In genomic region chrX:13892856-13893255, GRCh38 we compare ENCODE assay signal across 23 cellular contexts.
A peak's percentile ranks its signal among the peaks of the same experiment; 100 is the strongest.
DNase-seq lines count a peak whose midpoint lies in the region; ATAC-seq and TF ChIP-seq lines count a peak whose summit lies in the region.
"Had no signal": no experiment of that assay in that cellular context is flagged by ENCODE, and none has a peak within 500 bp of the region (broad histone marks: within the 10 kb centered on the region; RNA-seq: fewer than 3 reads in every experiment).

No MANE protein-coding gene starts in this region.

- TF ChIP-seq POLR2A in IMR-90 (IDR thresholded peaks at IDR 0.05; ENCODE audit: low read depth, low read length), result no peak
- TF ChIP-seq POLR2A in prostate gland (IDR thresholded peaks at IDR 0.05), result no peak

- H3K9me2 ChIP-seq in hepatocyte (replicated peaks; ENCODE audit: insufficient read depth), result no peaks in the 10 kb centered on the region

- DNase-seq in IMR-90, result peak; percentile 12
- peak; percentile 17 for DNase-seq in mammary epithelial cell
- peak; percentile 72 for DNase-seq in fibroblast of gingiva (ENCODE audit: low read depth)
- DNase-seq in hepatocyte (ENCODE audit: low spot score), result no peak
- no peak for DNase-seq in GOT3 (lab: John Stamatoyannopoulos, UW)
- DNase-seq in prostate gland (ENCODE audit: low spot score), result no peak
- DNase-seq: AML-193; CD4-positive, alpha-beta T cell; NCI-H1048; NCI-H1417; NCI-H1694; NCI-H2029 treated with DMSO at 0.1 percent for 48 hours; NCI-H446 treated with DMSO at 0.1 percent for 48 hours; NCI-H69; SHP77 treated with DMSO at 0.1 percent for 48 hours had no signal

- no peaks in the 10 kb centered on the region for H4K20me1 ChIP-seq in IMR-90 (ENCODE audit: insufficient read depth, low read length)
- no peaks in the 10 kb centered on the region for H4K20me1 ChIP-seq in mammary epithelial cell (ENCODE audit: insufficient read depth, low read length)
- H4K20me1 ChIP-seq in hepatocyte (ENCODE audit: insufficient read depth, poor library complexity, severe bottlenecking), result no peaks in the 10 kb centered on the region

- H2AK9ac ChIP-seq in IMR-90 (replicated peaks; ENCODE audit: low read depth, low read length, poor library complexity), result no peak overlapping the region

- no peak overlapping the region for H2AK5ac ChIP-seq in IMR-90 (ENCODE audit: low read depth, low read length)

- no peak for ATAC-seq in IMR-90 (ENCODE audit: low read depth)
- ATAC-seq: GM12878, GM23338, HCT116, Panc1 had no signal

- no CpG with 5 or more reads among the region's 3 CpGs for WGBS in IMR-90 (ENCODE audit: extremely low coverage in 2 of 2, insufficient read length in 1 of 2), 2 experiments
- 58% methylated on average over 3 of the region's 3 CpGs for WGBS in mammary epithelial cell (ENCODE audit: low coverage, missing lambda C conversion rate)
- 79% methylated on average over 3 of the region's 3 CpGs for WGBS in hepatocyte (ENCODE audit: low lambda C conversion rate, missing lambda C conversion rate)
- 92% methylated on average over 3 of the region's 3 CpGs for WGBS in prostate gland

- no peak overlapping the region for H3K14ac ChIP-seq in IMR-90 (replicated peaks; ENCODE audit: low read depth, low read length)

- H3K23ac ChIP-seq in IMR-90 (ENCODE audit: low read depth, low read length), result no peak overlapping the region

- H3K4me3 ChIP-seq in IMR-90 (ENCODE audit: insufficient read depth, low read depth, low read length), result no peak overlapping the region
- H3K4me3 ChIP-seq in mammary epithelial cell (replicated peaks in 1 of 3; ENCODE audit: insufficient read depth in 1 of 3, low read depth in 2 of 3, low read length in 3 of 3), result no peak overlapping the region
- H3K4me3 ChIP-seq in hepatocyte, result no peak overlapping the region
- no peak overlapping the region for H3K4me3 ChIP-seq in prostate gland
- H3K4me3 ChIP-seq: BLaER1 treated with 17β-estradiol and CSF1 and Interleukin-3, amounts not matched to agents 10 nM and 100 nM; GM12878; GM23338 had no signal

- in situ Hi-C loops in IMR-90 (cut with MboI; ENCODE audit: low sequenced_read_pairs), result no loop called here
- in situ Hi-C loops in mammary epithelial cell (cut with MboI; ENCODE audit: low sequenced_read_pairs in 2 of 2), result no loop called here

- dilution Hi-C loops in IMR-90 (cut with HindIII; ENCODE audit: low sequenced_read_pairs, unreplicated experiment), result no loop called here
- dilution Hi-C loops in mammary epithelial cell (cut with HindIII; ENCODE audit: low sequenced_read_pairs), result no loop called here

- H2AFZ ChIP-seq in IMR-90 (replicated peaks; ENCODE audit: low read length, poor library complexity), result no peak overlapping the region
- peak overlapping the region; percentile 77 for H2AFZ ChIP-seq in mammary epithelial cell (ENCODE audit: low read depth, low read length)
- no peak overlapping the region for H2AFZ ChIP-seq in hepatocyte
- H2AFZ ChIP-seq: GM23338 had no signal

- no peak overlapping the region for H2BK120ac ChIP-seq in IMR-90 (ENCODE audit: low read depth, low read length)

- intact Hi-C loops in IMR-90 (cut with micrococcal nuclease) (no loop called here), mammary epithelial cell (cut with micrococcal nuclease) (loop anchor here (10.0 kb wide), 1 partner anchor 238 kb away; the partner anchor contains the start of gene TCEANC), prostate gland (cut with DNase I) (no loop called here)

- no peaks in the 10 kb centered on the region for H3K36me3 ChIP-seq in IMR-90 (ENCODE audit: control insufficient read depth, insufficient read depth, low read length)
- no peaks in the 10 kb centered on the region for H3K36me3 ChIP-seq in mammary epithelial cell (ENCODE audit: insufficient read depth, low read length)
- no peaks in the 10 kb centered on the region for H3K36me3 ChIP-seq in hepatocyte (replicated peaks; ENCODE audit: insufficient read depth, low read depth)
- H3K36me3 ChIP-seq in prostate gland, result no peaks in the 10 kb centered on the region
- H3K36me3 ChIP-seq: BLaER1 treated with 17β-estradiol and CSF1 and Interleukin-3, amounts not matched to agents 10 nM and 100 nM had no signal

- BruUV-seq in IMR-90 (replicated peaks; lab: Mats Ljungman, UMichigan) (no TSS peak), mammary epithelial cell (replicated peaks; lab: Mats Ljungman, UMichigan) (no TSS peak)

- no peaks in the 10 kb centered on the region for H3K79me1 ChIP-seq in IMR-90 (ENCODE audit: low read depth in 1 of 2, low read length in 2 of 2)

- H4K5ac ChIP-seq in IMR-90 (ENCODE audit: low read depth, low read length), result no peak overlapping the region

- H4K91ac ChIP-seq in IMR-90 (ENCODE audit: insufficient read depth, low read depth, low read length), result no peak overlapping the region

- H2BK5ac ChIP-seq in IMR-90 (ENCODE audit: low read depth, low read length, poor library complexity, severe bottlenecking), result no peak overlapping the region

- H4K8ac ChIP-seq in IMR-90 (ENCODE audit: low read depth in 2 of 2, low read length in 2 of 2), result no peak overlapping the region

- H3K9me3 ChIP-seq in IMR-90 (ENCODE audit: control insufficient read depth, insufficient read depth, low read length) (no peaks in the 10 kb centered on the region), mammary epithelial cell (replicated peaks; ENCODE audit: insufficient read depth, low read length) (no peaks in the 10 kb centered on the region), hepatocyte (ENCODE audit: low read depth) (no peaks in the 10 kb centered on the region), prostate gland (no peaks in the 10 kb centered on the region)

- H3K4me1 ChIP-seq in IMR-90 (ENCODE audit: control insufficient read depth, insufficient read depth, low read length) (no peaks in the 10 kb centered on the region), mammary epithelial cell (ENCODE audit: insufficient read depth, low read length) (peaks cover 49% of the 10 kb centered on the region), hepatocyte (ENCODE audit: insufficient read depth) (no peaks in the 10 kb centered on the region), prostate gland (replicated peaks) (no peaks in the 10 kb centered on the region)
- H3K4me1 ChIP-seq: BLaER1 treated with 17β-estradiol and CSF1 and Interleukin-3, amounts not matched to agents 10 nM and 100 nM had no signal

- POLR2A ChIA-PET in IMR-90 (lab: Charles Lee; ENCODE audit: unreplicated experiment), result no interaction called here

- TF ChIP-seq RAD21 in IMR-90 (IDR thresholded peaks at IDR 0.05; ENCODE audit: low read length), result no peak

- H3K4me2 ChIP-seq in IMR-90 (ENCODE audit: low read depth, low read length) (no peak overlapping the region), mammary epithelial cell (ENCODE audit: insufficient read depth, low read depth, low read length) (no peak overlapping the region), hepatocyte (no peak overlapping the region)
- H3K4me2 ChIP-seq: BLaER1 treated with 17β-estradiol and CSF1 and Interleukin-3, amounts not matched to agents 10 nM and 100 nM; GM23338; KMS-11 had no signal

- H3K27ac ChIP-seq in IMR-90 (ENCODE audit: insufficient read depth, low read length) (no peak overlapping the region), mammary epithelial cell (ENCODE audit: insufficient read depth, low read depth, low read length) (peak overlapping the region; percentile 6), temporal lobe (ENCODE audit: low read depth, low read length) (peak overlapping the region; percentile 82), hepatocyte (no peak overlapping the region), prostate gland (no peak overlapping the region)
- H3K27ac ChIP-seq: BLaER1 treated with 17β-estradiol and CSF1 and Interleukin-3, amounts not matched to agents 10 nM and 100 nM; KMS-11; RWPE1 had no signal

- no peak overlapping the region for H3K56ac ChIP-seq in IMR-90 (ENCODE audit: extremely low read depth, insufficient read depth, low read length)

- H3K79me2 ChIP-seq in mammary epithelial cell (ENCODE audit: insufficient read depth, low read length), result no peaks in the 10 kb centered on the region
- no peaks in the 10 kb centered on the region for H3K79me2 ChIP-seq in hepatocyte

- TF ChIP-seq CTCF in IMR-90 (conservative IDR thresholded peaks at IDR 0.05; ENCODE audit: low read depth, low read length) (no peak), mammary epithelial cell (conservative IDR thresholded peaks at IDR 0.05 in 1 of 2, IDR thresholded peaks at IDR 0.05 in 1 of 2; ENCODE audit: extremely low read depth in 1 of 2, insufficient read depth in 1 of 2, low read depth in 1 of 2, low read length in 2 of 2) (no peak), hepatocyte (IDR thresholded peaks at IDR 0.05; ENCODE audit: poor library complexity) (no peak), prostate gland (IDR thresholded peaks at IDR 0.05) (no peak)

- H3K9ac ChIP-seq in IMR-90 (ENCODE audit: low read depth, low read length), result no peak overlapping the region
- no peak overlapping the region for H3K9ac ChIP-seq in mammary epithelial cell (ENCODE audit: insufficient read depth, low read length)
- H3K9ac ChIP-seq: BLaER1 treated with 17β-estradiol and CSF1 and Interleukin-3, amounts not matched to agents 10 nM and 100 nM; KMS-11 had no signal

- H2BK20ac ChIP-seq in IMR-90 (ENCODE audit: low read depth, low read length), result no peak overlapping the region

- CTCF ChIA-PET in IMR-90 (lab: Yijun Ruan, JAX), result interaction anchor here (1.1 kb wide), 1 partner anchor 9 kb away, joined by 4 read pairs; no protein-coding TSS in a partner anchor
- CTCF ChIA-PET in mammary epithelial cell (lab: Charles Lee; ENCODE audit: low non-redundant PET), result no interaction called here

- H3K18ac ChIP-seq in IMR-90 (ENCODE audit: low read depth, low read length), result no peak overlapping the region

- H3K4ac ChIP-seq in IMR-90 (ENCODE audit: low read depth, low read length), result no peak overlapping the region

- H3K27me3 ChIP-seq in IMR-90 (ENCODE audit: control insufficient read depth, insufficient read depth, low read length), result peaks cover 7% of the 10 kb centered on the region; the same call in 1 of the 2 replicates
- H3K27me3 ChIP-seq in mammary epithelial cell (ENCODE audit: insufficient read depth, low read length), result no peaks in the 10 kb centered on the region
- no peaks in the 10 kb centered on the region for H3K27me3 ChIP-seq in hepatocyte
- H3K27me3 ChIP-seq in prostate gland (replicated peaks; ENCODE audit: insufficient read depth), result no peaks in the 10 kb centered on the region

- H3K9me1 ChIP-seq in IMR-90 (ENCODE audit: insufficient read depth, low read length), result no peaks in the 10 kb centered on the region

- no peak overlapping the region for H2BK15ac ChIP-seq in IMR-90 (ENCODE audit: low read depth, low read length)

TF ChIP-seq in IMR-90, 13 proteins besides CTCF, POLR2A, EP300 and RAD21:
- TF ChIP-seq CEBPB (IDR thresholded peaks at IDR 0.05; ENCODE audit: low read depth, low read length) (0 out of 2 replicates have a peak, but pooled peaks have one; percentile 3), RCOR1 (IDR thresholded peaks at IDR 0.05; ENCODE audit: insufficient replicate concordance, low read length) (no peak)
TF ChIP-seq in IMR-90: peak in this region for 1.

Comparison
In these comparisons a context has a peak if more than half of its experiments do, and no peak if none do; other contexts are left out.
1. DNase-seq: peak in IMR-90 (single experiment), mammary epithelial cell (single experiment) and fibroblast of gingiva (single experiment); none in hepatocyte (single experiment), GOT3 (single experiment) and prostate gland (single experiment).
2. H3K27ac ChIP-seq: peak in mammary epithelial cell (single experiment) and temporal lobe (single experiment); none in IMR-90 (single experiment), hepatocyte (single experiment) and prostate gland (0 of 2).